ENCODE assay signal across 1 cellular context in the genomic region with DNA sequence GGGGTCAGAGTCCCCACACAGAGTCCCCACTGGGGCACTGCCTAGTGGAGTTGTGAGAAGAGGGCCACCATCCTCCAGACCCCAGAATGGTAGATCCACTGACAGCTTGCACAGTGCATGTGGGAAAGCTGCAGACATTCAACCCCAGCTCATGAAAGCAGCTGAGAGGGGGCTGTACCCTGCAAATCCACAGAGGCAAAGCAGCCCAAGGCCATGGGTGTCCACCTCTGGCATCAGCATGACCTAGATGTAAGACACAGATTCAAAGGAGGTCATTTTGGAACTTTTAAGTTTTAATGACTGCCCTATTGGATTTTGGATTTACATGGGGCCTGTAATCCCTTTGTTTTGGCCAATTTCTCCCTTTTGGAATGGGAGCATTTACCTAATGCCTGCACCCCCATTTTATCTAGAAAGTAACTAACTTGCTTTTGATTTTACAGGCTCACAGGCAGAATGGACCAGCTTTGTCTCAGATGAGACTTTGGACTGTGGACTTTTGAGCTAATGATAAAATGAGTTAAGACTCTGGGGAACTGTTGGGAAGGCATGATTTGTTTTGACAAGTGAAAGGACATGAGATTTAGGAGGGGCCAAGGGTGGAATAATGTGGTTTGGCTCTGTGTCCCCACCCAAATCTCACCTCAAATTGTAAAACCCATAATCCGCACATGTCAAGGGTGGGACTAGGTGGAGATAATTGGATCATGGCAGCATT.
TF ChIP-seq lines count a peak whose summit lies in the region.
"Not testable (repeated sequence)": the region's sequence is repeated elsewhere in the genome, so short reads cannot be mapped to it uniquely, and the experiment has no call there.

No MANE protein-coding gene starts in this region.

TF ChIP-seq in HepG2, 621 proteins besides CTCF, POLR2A, EP300 and RAD21:
- TF ChIP-seq ZMYM2 (CRISPR knock-in tag; IDR thresholded peaks at IDR 0.05) (0 out of 2 replicates have a peak, but pooled peaks have one; percentile 24), POGZ (CRISPR knock-in tag; IDR thresholded peaks at IDR 0.05) (peak; percentile 81), ZNF264 (CRISPR knock-in tag; IDR thresholded peaks at IDR 0.05) (0 out of 2 replicates have a peak, but pooled peaks have one; percentile 44), ZMYM4 (CRISPR knock-in tag; IDR thresholded peaks at IDR 0.05) (peak; percentile 74), HNF1B (CRISPR knock-in tag; IDR thresholded peaks at IDR 0.05) (peak; percentile 44; the same call in 1 of the 2 replicates), HNF1A (IDR thresholded peaks at IDR 0.05; ENCODE audit: low read depth) (0 out of 2 replicates have a peak, but pooled peaks have one; percentile 42), ZSCAN5A (CRISPR knock-in tag; IDR thresholded peaks at IDR 0.05; ENCODE audit: borderline replicate concordance) (peak; percentile 99; the same call in 1 of the 2 replicates), ASH2L (IDR thresholded peaks at IDR 0.05; ENCODE audit: insufficient read length, low read depth, low read length) (peak; percentile 38), ZNF317 (CRISPR knock-in tag; IDR thresholded peaks at IDR 0.05) (peak; percentile 51), SOX6 (CRISPR knock-in tag; IDR thresholded peaks at IDR 0.05) (peak; percentile 52), HNF4A (CRISPR knock-in tag; IDR thresholded peaks at IDR 0.05) (peak; percentile 60), SOX5 (CRISPR knock-in tag; IDR thresholded peaks at IDR 0.05; ENCODE audit: borderline replicate concordance) (peak; percentile 7; the same call in 1 of the 2 replicates)
- TF ChIP-seq, protein P1, sequence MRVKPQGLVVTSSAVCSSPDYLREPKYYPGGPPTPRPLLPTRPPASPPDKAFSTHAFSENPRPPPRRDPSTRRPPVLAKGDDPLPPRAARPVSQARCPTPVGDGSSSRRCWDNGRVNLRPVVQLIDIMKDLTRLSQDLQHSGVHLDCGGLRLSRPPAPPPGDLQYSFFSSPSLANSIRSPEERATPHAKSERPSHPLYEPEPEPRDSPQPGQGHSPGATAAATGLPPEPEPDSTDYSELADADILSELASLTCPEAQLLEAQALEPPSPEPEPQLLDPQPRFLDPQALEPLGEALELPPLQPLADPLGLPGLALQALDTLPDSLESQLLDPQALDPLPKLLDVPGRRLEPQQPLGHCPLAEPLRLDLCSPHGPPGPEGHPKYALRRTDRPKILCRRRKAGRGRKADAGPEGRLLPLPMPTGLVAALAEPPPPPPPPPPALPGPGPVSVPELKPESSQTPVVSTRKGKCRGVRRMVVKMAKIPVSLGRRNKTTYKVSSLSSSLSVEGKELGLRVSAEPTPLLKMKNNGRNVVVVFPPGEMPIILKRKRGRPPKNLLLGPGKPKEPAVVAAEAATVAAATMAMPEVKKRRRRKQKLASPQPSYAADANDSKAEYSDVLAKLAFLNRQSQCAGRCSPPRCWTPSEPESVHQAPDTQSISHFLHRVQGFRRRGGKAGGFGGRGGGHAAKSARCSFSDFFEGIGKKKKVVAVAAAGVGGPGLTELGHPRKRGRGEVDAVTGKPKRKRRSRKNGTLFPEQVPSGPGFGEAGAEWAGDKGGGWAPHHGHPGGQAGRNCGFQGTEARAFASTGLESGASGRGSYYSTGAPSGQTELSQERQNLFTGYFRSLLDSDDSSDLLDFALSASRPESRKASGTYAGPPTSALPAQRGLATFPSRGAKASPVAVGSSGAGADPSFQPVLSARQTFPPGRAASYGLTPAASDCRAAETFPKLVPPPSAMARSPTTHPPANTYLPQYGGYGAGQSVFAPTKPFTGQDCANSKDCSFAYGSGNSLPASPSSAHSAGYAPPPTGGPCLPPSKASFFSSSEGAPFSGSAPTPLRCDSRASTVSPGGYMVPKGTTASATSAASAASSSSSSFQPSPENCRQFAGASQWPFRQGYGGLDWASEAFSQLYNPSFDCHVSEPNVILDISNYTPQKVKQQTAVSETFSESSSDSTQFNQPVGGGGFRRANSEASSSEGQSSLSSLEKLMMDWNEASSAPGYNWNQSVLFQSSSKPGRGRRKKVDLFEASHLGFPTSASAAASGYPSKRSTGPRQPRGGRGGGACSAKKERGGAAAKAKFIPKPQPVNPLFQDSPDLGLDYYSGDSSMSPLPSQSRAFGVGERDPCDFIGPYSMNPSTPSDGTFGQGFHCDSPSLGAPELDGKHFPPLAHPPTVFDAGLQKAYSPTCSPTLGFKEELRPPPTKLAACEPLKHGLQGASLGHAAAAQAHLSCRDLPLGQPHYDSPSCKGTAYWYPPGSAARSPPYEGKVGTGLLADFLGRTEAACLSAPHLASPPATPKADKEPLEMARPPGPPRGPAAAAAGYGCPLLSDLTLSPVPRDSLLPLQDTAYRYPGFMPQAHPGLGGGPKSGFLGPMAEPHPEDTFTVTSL (CRISPR knock-in tag; IDR thresholded peaks at IDR 0.05; ENCODE audit: borderline replicate concordance), result peak; percentile 54; the same call in 1 of the 2 replicates
- TF ChIP-seq, protein P2, sequence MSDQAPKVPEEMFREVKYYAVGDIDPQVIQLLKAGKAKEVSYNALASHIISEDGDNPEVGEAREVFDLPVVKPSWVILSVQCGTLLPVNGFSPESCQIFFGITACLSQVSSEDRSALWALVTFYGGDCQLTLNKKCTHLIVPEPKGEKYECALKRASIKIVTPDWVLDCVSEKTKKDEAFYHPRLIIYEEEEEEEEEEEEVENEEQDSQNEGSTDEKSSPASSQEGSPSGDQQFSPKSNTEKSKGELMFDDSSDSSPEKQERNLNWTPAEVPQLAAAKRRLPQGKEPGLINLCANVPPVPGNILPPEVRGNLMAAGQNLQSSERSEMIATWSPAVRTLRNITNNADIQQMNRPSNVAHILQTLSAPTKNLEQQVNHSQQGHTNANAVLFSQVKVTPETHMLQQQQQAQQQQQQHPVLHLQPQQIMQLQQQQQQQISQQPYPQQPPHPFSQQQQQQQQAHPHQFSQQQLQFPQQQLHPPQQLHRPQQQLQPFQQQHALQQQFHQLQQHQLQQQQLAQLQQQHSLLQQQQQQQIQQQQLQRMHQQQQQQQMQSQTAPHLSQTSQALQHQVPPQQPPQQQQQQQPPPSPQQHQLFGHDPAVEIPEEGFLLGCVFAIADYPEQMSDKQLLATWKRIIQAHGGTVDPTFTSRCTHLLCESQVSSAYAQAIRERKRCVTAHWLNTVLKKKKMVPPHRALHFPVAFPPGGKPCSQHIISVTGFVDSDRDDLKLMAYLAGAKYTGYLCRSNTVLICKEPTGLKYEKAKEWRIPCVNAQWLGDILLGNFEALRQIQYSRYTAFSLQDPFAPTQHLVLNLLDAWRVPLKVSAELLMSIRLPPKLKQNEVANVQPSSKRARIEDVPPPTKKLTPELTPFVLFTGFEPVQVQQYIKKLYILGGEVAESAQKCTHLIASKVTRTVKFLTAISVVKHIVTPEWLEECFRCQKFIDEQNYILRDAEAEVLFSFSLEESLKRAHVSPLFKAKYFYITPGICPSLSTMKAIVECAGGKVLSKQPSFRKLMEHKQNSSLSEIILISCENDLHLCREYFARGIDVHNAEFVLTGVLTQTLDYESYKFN (CRISPR knock-in tag; conservative IDR thresholded peaks at IDR 0.05), result 0 out of 2 replicates have a peak, but pooled peaks have one; percentile 41
- TF ChIP-seq, protein P3, sequence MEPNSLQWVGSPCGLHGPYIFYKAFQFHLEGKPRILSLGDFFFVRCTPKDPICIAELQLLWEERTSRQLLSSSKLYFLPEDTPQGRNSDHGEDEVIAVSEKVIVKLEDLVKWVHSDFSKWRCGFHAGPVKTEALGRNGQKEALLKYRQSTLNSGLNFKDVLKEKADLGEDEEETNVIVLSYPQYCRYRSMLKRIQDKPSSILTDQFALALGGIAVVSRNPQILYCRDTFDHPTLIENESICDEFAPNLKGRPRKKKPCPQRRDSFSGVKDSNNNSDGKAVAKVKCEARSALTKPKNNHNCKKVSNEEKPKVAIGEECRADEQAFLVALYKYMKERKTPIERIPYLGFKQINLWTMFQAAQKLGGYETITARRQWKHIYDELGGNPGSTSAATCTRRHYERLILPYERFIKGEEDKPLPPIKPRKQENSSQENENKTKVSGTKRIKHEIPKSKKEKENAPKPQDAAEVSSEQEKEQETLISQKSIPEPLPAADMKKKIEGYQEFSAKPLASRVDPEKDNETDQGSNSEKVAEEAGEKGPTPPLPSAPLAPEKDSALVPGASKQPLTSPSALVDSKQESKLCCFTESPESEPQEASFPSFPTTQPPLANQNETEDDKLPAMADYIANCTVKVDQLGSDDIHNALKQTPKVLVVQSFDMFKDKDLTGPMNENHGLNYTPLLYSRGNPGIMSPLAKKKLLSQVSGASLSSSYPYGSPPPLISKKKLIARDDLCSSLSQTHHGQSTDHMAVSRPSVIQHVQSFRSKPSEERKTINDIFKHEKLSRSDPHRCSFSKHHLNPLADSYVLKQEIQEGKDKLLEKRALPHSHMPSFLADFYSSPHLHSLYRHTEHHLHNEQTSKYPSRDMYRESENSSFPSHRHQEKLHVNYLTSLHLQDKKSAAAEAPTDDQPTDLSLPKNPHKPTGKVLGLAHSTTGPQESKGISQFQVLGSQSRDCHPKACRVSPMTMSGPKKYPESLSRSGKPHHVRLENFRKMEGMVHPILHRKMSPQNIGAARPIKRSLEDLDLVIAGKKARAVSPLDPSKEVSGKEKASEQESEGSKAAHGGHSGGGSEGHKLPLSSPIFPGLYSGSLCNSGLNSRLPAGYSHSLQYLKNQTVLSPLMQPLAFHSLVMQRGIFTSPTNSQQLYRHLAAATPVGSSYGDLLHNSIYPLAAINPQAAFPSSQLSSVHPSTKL (CRISPR knock-in tag; IDR thresholded peaks at IDR 0.05), result 0 out of 2 replicates have a peak, but pooled peaks have one; percentile 32
- not testable (repeated sequence) for TF ChIP-seq HNF1A (CRISPR knock-in tag; IDR thresholded peaks at IDR 0.05; ENCODE audit: borderline replicate concordance); SOX6 (IDR thresholded peaks at IDR 0.05)
- TF ChIP-seq, protein P4, sequence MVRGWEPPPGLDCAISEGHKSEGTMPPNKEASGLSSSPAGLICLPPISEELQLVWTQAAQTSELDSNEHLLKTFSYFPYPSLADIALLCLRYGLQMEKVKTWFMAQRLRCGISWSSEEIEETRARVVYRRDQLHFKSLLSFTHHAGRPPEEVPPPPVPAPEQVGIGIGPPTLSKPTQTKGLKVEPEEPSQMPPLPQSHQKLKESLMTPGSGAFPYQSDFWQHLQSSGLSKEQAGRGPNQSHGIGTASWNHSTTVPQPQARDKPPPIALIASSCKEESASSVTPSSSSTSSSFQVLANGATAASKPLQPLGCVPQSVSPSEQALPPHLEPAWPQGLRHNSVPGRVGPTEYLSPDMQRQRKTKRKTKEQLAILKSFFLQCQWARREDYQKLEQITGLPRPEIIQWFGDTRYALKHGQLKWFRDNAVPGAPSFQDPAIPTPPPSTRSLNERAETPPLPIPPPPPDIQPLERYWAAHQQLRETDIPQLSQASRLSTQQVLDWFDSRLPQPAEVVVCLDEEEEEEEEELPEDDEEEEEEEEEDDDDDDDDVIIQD (CRISPR knock-in tag; IDR thresholded peaks at IDR 0.05; ENCODE audit: low read depth), result peak; percentile 91; the same call in 1 of the 2 replicates
